Comparison of ENCODE assay signal across 10 cellular contexts in the genomic region with DNA sequence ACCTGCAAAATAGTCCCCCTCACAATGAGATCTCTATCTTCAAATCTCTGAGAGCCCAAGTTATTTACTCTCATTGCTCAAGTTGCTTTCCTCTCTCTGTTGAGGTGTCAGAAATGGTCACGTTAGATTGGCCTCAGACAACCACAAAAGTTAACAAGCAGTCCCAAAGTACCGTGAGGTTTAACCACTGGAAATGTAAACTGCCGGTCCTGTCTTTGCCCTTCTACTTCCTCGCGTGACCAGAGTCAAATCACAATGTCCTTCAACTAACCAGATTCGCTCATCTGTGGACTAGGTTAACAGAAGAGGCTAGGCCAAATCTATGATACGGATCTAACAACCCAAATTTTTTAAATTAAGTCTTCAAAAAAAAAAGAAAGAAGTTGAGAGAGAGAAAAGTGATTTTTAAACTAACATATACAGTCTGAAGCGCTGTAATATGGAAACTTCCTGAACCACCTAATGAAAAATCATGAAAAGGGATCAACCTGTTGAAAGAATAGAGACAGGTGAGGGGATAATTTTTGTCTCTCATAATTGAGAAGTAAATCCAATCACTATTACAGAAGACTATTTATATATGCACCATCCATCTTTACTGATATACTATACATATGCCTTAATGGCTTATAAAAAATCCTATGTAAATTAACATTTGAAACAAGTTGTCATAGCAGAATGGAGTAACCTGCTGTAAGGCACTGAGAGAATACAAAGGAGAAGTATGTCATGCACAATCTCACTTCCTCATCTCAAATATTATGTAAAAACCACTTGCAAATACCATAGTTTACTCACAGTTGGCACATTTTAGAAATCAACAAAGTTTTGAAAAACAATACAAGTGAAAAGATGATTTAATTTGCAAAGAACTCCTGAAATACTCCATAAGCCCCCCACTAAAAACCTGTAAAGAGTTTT. TPM values are rescaled to one million over a fixed set of nuclear protein-coding genes. Genes with fewer than 3 reads are reported as not detected.
DNase-seq lines count a peak whose midpoint lies in the region; ATAC-seq and TF ChIP-seq lines count a peak whose summit lies in the region.
"Had no signal": no experiment of that assay in that cellular context is flagged by ENCODE, and none has a peak within 500 bp of the region (broad histone marks: within the 10 kb centered on the region; RNA-seq: fewer than 3 reads in every experiment).

No MANE protein-coding gene starts in this region.

- peaks cover 60% of the 10 kb centered on the region for H3K36me3 Mint-ChIP-seq in activated CD8-positive, alpha-beta T cell treated with anti-CD3 and anti-CD28 coated beads for 36 hours (ENCODE audit: low read depth)
- H3K36me3 Mint-ChIP-seq in Caco-2 (ENCODE audit: insufficient read depth, unreplicated experiment) (peaks cover 5% of the 10 kb centered on the region), osteocyte (ENCODE audit: unreplicated experiment) (no peaks in the 10 kb centered on the region)

- ATAC-seq in heart right ventricle = peak in 5 of 8 donors; percentile 11 to 60 (median 39)
- ATAC-seq in Right ventricle myocardium inferior = no peak
- ATAC-seq in HG03196 (IDR thresholded peaks at IDR 0.05; ENCODE audit: unreplicated experiment) = peak; percentile 59
- ATAC-seq in activated CD8-positive, alpha-beta T cell treated with anti-CD3 and anti-CD28 coated beads for 36 hours = peak; percentile 2
- ATAC-seq in upper lobe of left lung (ENCODE audit: low FRiP score in 2 of 2) = peak in 1 of 2 donors; percentile 70

- no TSS peak for BruUV-seq in Caco-2 (replicated peaks; lab: Mats Ljungman, UMichigan)

- no peak overlapping the region for H3K27ac Mint-ChIP-seq in activated CD8-positive, alpha-beta T cell treated with anti-CD3 and anti-CD28 coated beads for 36 hours
- H3K27ac Mint-ChIP-seq in Caco-2 (ENCODE audit: unreplicated experiment) (no peak overlapping the region), osteocyte (ENCODE audit: unreplicated experiment) (no peak overlapping the region)

- H3K27ac ChIP-seq in heart right ventricle (peak overlapping the region in 4 of 10 donors; percentile 32 to 85 (median 38)), upper lobe of left lung (peak overlapping the region; percentile 40 to 79 (median 73))

- peaks cover 0 to 59% (median 0%) of the 10 kb centered on the region in 9 donors for H3K4me1 ChIP-seq in heart right ventricle
- H3K4me1 ChIP-seq in upper lobe of left lung = peaks cover 9 to 19% (median 13%) of the 10 kb centered on the region in 4 donors
- peaks cover under 1% of the 10 kb centered on the region; the same call in 1 of the 2 replicates for H3K4me1 ChIP-seq in Caco-2

- DNase-seq in heart right ventricle (no peak), Right ventricle myocardium inferior (ENCODE audit: missing footprints) (no peak), upper lobe of left lung (no peak), Caco-2 (no peak), cerebellar nuclear complex (lab: John Stamatoyannopoulos, UW) (no peak), osteocyte (ENCODE audit: extremely low spot score, unreplicated experiment) (no peak)
- peak; percentile 60 for DNase-seq in activated CD8-positive, alpha-beta T cell treated with anti-CD3 and anti-CD28 coated beads for 36 hours
- DNase-seq: IMR-90 had no signal

- H3K9me3 ChIP-seq in heart right ventricle (no peaks in the 10 kb centered on the region), upper lobe of left lung (no peaks in the 10 kb centered on the region), Caco-2 (no peaks in the 10 kb centered on the region)

- H3K27me3 ChIP-seq in heart right ventricle = no peaks in the 10 kb centered on the region
- H3K27me3 ChIP-seq in upper lobe of left lung = no peaks in the 10 kb centered on the region
- no peaks in the 10 kb centered on the region for H3K27me3 ChIP-seq in Caco-2 (replicated peaks; ENCODE audit: control insufficient read depth, insufficient read depth, low read length)

- WGBS in heart right ventricle, 2 donors = 89% methylated on average over 8 of the region's 8 CpGs
- WGBS in upper lobe of left lung, 2 donors = 79 to 82% methylated on average over 8 of the region's 8 CpGs

- peaks cover 11% of the 10 kb centered on the region for H3K9me3 Mint-ChIP-seq in activated CD8-positive, alpha-beta T cell treated with anti-CD3 and anti-CD28 coated beads for 36 hours
- H3K9me3 Mint-ChIP-seq in Caco-2 (ENCODE audit: unreplicated experiment) = no peaks in the 10 kb centered on the region
- no peaks in the 10 kb centered on the region for H3K9me3 Mint-ChIP-seq in osteocyte (ENCODE audit: unreplicated experiment)

- intact Hi-C loops in heart right ventricle (cut with DNase I) (no loop called here), Right ventricle myocardium inferior (cut with DNase I) (no loop called here), Caco-2 (cut with micrococcal nuclease; ENCODE audit: unreplicated experiment) (no loop called here)
- intact Hi-C loops in activated CD8-positive, alpha-beta T cell treated with anti-CD3 and anti-CD28 coated beads for 36 hours (cut with micrococcal nuclease) = loop anchor here (2.0 kb wide), 1 partner anchor 13 kb away; no protein-coding TSS in a partner anchor

- POLR2A ChIA-PET in activated CD8-positive, alpha-beta T cell treated with anti-CD3 and anti-CD28 coated beads for 36 hours (lab: Charles Lee) = interaction anchor here (1.2 to 19.8 kb wide), 10 partner anchors 9 to 118 kb away, joined by 3 to 364 read pairs (median 66); a partner anchor contains a TSS
- POLR2A ChIA-PET in Caco-2 (lab: Charles Lee) = no interaction called here

- H3K36me3 ChIP-seq in heart right ventricle (peaks cover 0 to 12% (median 0%) of the 10 kb centered on the region in 9 donors), upper lobe of left lung (peaks cover 0 to 15% (median 1%) of the 10 kb centered on the region in 4 donors), Caco-2 (ENCODE audit: control insufficient read depth, insufficient read depth, low read length) (peaks cover 4% of the 10 kb centered on the region)

- CTCF ChIA-PET in activated CD8-positive, alpha-beta T cell treated with anti-CD3 and anti-CD28 coated beads for 36 hours (lab: Charles Lee) = interaction anchor here (1.0 to 4.3 kb wide), 3 partner anchors 10 to 30 kb away, joined by 3 to 41 read pairs (median 7); no protein-coding TSS in a partner anchor
- CTCF ChIA-PET in Caco-2 (lab: Charles Lee) = no interaction called here

- no peak for TF ChIP-seq EP300 in upper lobe of left lung (IDR thresholded peaks at IDR 0.05)

- peaks cover 39% of the 10 kb centered on the region for H3K4me1 Mint-ChIP-seq in activated CD8-positive, alpha-beta T cell treated with anti-CD3 and anti-CD28 coated beads for 36 hours (ENCODE audit: low read depth)
- H3K4me1 Mint-ChIP-seq in Caco-2 (ENCODE audit: low read depth, unreplicated experiment) (no peaks in the 10 kb centered on the region), osteocyte (ENCODE audit: unreplicated experiment) (no peaks in the 10 kb centered on the region)

- TF ChIP-seq CTCF in heart right ventricle (IDR thresholded peaks at IDR 0.05) (no peak), upper lobe of left lung (IDR thresholded peaks at IDR 0.05) (no peak), Caco-2 (IDR thresholded peaks at IDR 0.05; ENCODE audit: insufficient read depth in 1 of 2, low read depth in 1 of 2, low read length in 1 of 2, severe bottlenecking in 1 of 2, unreplicated experiment in 1 of 2) (no peak), osteocyte (IDR thresholded peaks at IDR 0.05) (no peak)
- no peak for TF ChIP-seq CTCF in activated CD8-positive, alpha-beta T cell treated with anti-CD3 and anti-CD28 coated beads for 36 hours (IDR thresholded peaks at IDR 0.05)

- H3K4me3 ChIP-seq in heart right ventricle (no peak overlapping the region), upper lobe of left lung (no peak overlapping the region), Caco-2 (ENCODE audit: low read depth, low read length) (no peak overlapping the region)

- no peaks in the 10 kb centered on the region for H3K27me3 Mint-ChIP-seq in activated CD8-positive, alpha-beta T cell treated with anti-CD3 and anti-CD28 coated beads for 36 hours
- no peaks in the 10 kb centered on the region for H3K27me3 Mint-ChIP-seq in Caco-2 (ENCODE audit: insufficient read depth, unreplicated experiment)
- peaks cover 20% of the 10 kb centered on the region for H3K27me3 Mint-ChIP-seq in osteocyte (ENCODE audit: unreplicated experiment)

- TF ChIP-seq POLR2A in upper lobe of left lung (IDR thresholded peaks at IDR 0.05) = no peak

- H3K4me3 Mint-ChIP-seq in activated CD8-positive, alpha-beta T cell treated with anti-CD3 and anti-CD28 coated beads for 36 hours = peak overlapping the region; percentile 52
- H3K4me3 Mint-ChIP-seq in Caco-2 (ENCODE audit: unreplicated experiment) (no peak overlapping the region), osteocyte (ENCODE audit: unreplicated experiment) (no peak overlapping the region)

RNA-seq across cellular contexts. Expression of a gene that starts 3.3 kb away (rescaled TPM):
- 10 to 100 TPM in 1 of 10 donors, 1 to 10 TPM in 8, under 1 TPM in 1; 0.50 to 19.5 (median 2.1) TPM for total RNA-seq in heart right ventricle
- polyA plus RNA-seq in heart right ventricle = 1 to 10 TPM; 1.2 to 2.3 TPM
- 3.3 TPM for total RNA-seq in Right ventricle myocardium inferior
- total RNA-seq in activated CD8-positive, alpha-beta T cell treated with anti-CD3 and anti-CD28 coated beads for 36 hours = 100 to 1,000 TPM; 236 to 251 TPM
- 100 to 1,000 TPM in 2 of 6 donors, 10 to 100 TPM in 4; 33.0 to 105 (median 49.5) TPM for total RNA-seq in upper lobe of left lung
- 8.9 and 12.0 TPM in 2 replicates for total RNA-seq in Caco-2 (2022)
- total RNA-seq in osteocyte = not detected in 2 replicates
- total RNA-seq: IMR-90 had no signal
- polyA plus RNA-seq: BJ, IMR-90 had no signal

RNA-seq across cellular contexts. Expression of a gene that starts 24.0 kb away (rescaled TPM):
- total RNA-seq in heart right ventricle (1 to 10 TPM; 1.9 to 4.2 (median 2.7) TPM), Right ventricle myocardium inferior (2.2 TPM), upper lobe of left lung (10 to 100 TPM in 4 of 6 donors, 1 to 10 TPM in 2; 2.3 to 27.7 (median 10.4) TPM), Caco-2 (2022) (29.6 and 31.8 TPM in 2 replicates), osteocyte (0.37 and 0.40 TPM in 2 replicates)
- 1 to 10 TPM; 1.7 to 2.3 TPM for polyA plus RNA-seq in heart right ventricle
- 10 to 100 TPM; 51.1 to 51.7 TPM for total RNA-seq in activated CD8-positive, alpha-beta T cell treated with anti-CD3 and anti-CD28 coated beads for 36 hours

RNA-seq across cellular contexts. Expression of a gene that starts 36.0 kb away (rescaled TPM):
- 10 to 100 TPM in 8 of 10 donors, 1 to 10 TPM in 2; 4.0 to 23.4 (median 13.0) TPM for total RNA-seq in heart right ventricle
- 1 to 10 TPM; 8.7 to 8.8 TPM for polyA plus RNA-seq in heart right ventricle
- 11.4 TPM for total RNA-seq in Right ventricle myocardium inferior
- total RNA-seq in activated CD8-positive, alpha-beta T cell treated with anti-CD3 and anti-CD28 coated beads for 36 hours = 10 to 100 TPM; 26.2 to 31.0 TPM
- total RNA-seq in upper lobe of left lung = 100 to 1,000 TPM in 3 of 6 donors, 10 to 100 TPM in 3; 51.6 to 146 (median 110) TPM
- total RNA-seq in Caco-2 (2022) = 69.9 and 80.2 TPM in 2 replicates
- total RNA-seq in osteocyte = not detected in 2 replicates
- total RNA-seq: IMR-90 had no signal
- polyA plus RNA-seq: BJ, IMR-90 had no signal

RNA-seq across cellular contexts. Expression of a gene that starts 51.7 kb away (rescaled TPM):
- 10 to 100 TPM in 8 of 10 donors, 1 to 10 TPM in 2; 5.3 to 26.7 (median 20.9) TPM for total RNA-seq in heart right ventricle
- polyA plus RNA-seq in heart right ventricle = 1 to 10 TPM; 2.9 to 6.6 TPM
- 18.3 TPM for total RNA-seq in Right ventricle myocardium inferior
- total RNA-seq in activated CD8-positive, alpha-beta T cell treated with anti-CD3 and anti-CD28 coated beads for 36 hours = not detected
- 1 to 10 TPM in 1 of 6 donors, under 1 TPM in 3, not detected in 2; 0.22 to 2.4 (median 0.32) TPM for total RNA-seq in upper lobe of left lung
- 0.09 TPM in 1 of 2 replicates, not detected in the other for total RNA-seq in Caco-2 (2022)
- not detected in 2 replicates for total RNA-seq in osteocyte
- polyA plus RNA-seq: BJ had no signal
